In the genomic region with DNA sequence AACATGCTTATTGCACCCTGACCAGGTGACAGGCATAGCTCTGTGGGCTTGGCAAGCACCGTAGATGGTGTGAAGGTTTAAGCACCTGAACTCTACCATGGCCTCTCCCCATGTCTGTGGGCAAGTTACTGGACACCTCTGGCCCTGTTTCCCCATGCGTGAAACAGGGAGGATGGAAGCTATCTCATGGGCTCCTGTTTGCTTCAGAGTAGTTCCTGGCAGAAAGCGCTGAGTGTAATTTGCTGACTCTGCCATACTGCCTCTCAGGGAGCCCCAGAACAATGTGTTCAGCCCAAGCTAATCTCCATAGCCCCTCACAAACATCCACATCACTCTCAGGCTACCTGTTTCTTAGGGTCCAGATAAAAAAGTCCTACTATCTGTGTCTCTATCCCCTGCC, we compare ENCODE assay signal across 8 cellular contexts. TPM values are rescaled to one million over a fixed set of nuclear protein-coding genes. Genes with fewer than 3 reads are reported as not detected.
A peak's percentile ranks its signal among the peaks of the same experiment; 100 is the strongest.
DNase-seq lines count a peak whose midpoint lies in the region; ATAC-seq and TF ChIP-seq lines count a peak whose summit lies in the region.

No MANE protein-coding gene starts in this region.

- DNase-seq in activated naive CD4-positive, alpha-beta T cell (lab: John Stamatoyannopoulos, UW), result no peak
- DNase-seq in activated CD8-positive, alpha-beta memory T cell treated with anti-CD3 and anti-CD28 coated beads, Interleukin-2, amount 10 ng/mL, durations not matched to agents 7 days and 5 days, result peak; percentile 31
- DNase-seq in lower lobe of right lung (peak; percentile 24), tibial nerve (ENCODE audit: low spot score in 2 of 2) (no peak), SHP77 (lab: John Stamatoyannopoulos, UW) (no peak), H4 (ENCODE audit: low spot score) (no peak), psoas muscle (no peak)

- H3K9me3 Mint-ChIP-seq in activated naive CD4-positive, alpha-beta T cell treated with anti-CD3 and anti-CD28 coated beads, Interleukin-2, amount 50 U/mL, for 24 hours, result no peaks in the 10 kb centered on the region
- H3K9me3 Mint-ChIP-seq in activated CD8-positive, alpha-beta memory T cell treated with anti-CD3 and anti-CD28 coated beads, Interleukin-2, amount 10 ng/mL, durations not matched to agents 7 days and 5 days (ENCODE audit: low read depth), result no peaks in the 10 kb centered on the region

- no peak for ATAC-seq in activated CD8-positive, alpha-beta memory T cell treated with anti-CD3 and anti-CD28 coated beads, Interleukin-2, amount 10 ng/mL, durations not matched to agents 7 days and 5 days
- ATAC-seq in lower lobe of right lung, result no peak
- no peak for ATAC-seq in psoas muscle

- H3K27ac Mint-ChIP-seq in activated naive CD4-positive, alpha-beta T cell treated with anti-CD3 and anti-CD28 coated beads, Interleukin-2, amount 50 U/mL, for 24 hours, result peak overlapping the region; percentile 84
- H3K27ac Mint-ChIP-seq in activated CD8-positive, alpha-beta memory T cell treated with anti-CD3 and anti-CD28 coated beads, Interleukin-2, amount 10 ng/mL, durations not matched to agents 7 days and 5 days, result peak overlapping the region; percentile 88

- TF ChIP-seq CTCF in lower lobe of right lung (IDR thresholded peaks at IDR 0.05), result no peak
- TF ChIP-seq CTCF in tibial nerve (IDR thresholded peaks at IDR 0.05), result no peak
- TF ChIP-seq CTCF in psoas muscle (IDR thresholded peaks at IDR 0.05), result no peak

- intact Hi-C loops in lower lobe of right lung (cut with DNase I) (no loop called here), psoas muscle (cut with DNase I) (loop anchor here (1.0 to 10.0 kb wide), 5 partner anchors 58 to 445 kb away; a partner anchor contains a TSS)

- H3K27me3 ChIP-seq in lower lobe of right lung (ENCODE audit: low read depth) (no peaks in the 10 kb centered on the region), tibial nerve (no peaks in the 10 kb centered on the region), psoas muscle (ENCODE audit: insufficient read depth in 3 of 3, low read length in 2 of 3) (no peaks in the 10 kb centered on the region)

- H3K9me3 ChIP-seq in lower lobe of right lung (no peaks in the 10 kb centered on the region), tibial nerve (no peaks in the 10 kb centered on the region), psoas muscle (no peaks in the 10 kb centered on the region)

- H3K4me1 Mint-ChIP-seq in activated naive CD4-positive, alpha-beta T cell treated with anti-CD3 and anti-CD28 coated beads, Interleukin-2, amount 50 U/mL, for 24 hours, result peaks cover 49% of the 10 kb centered on the region
- peaks cover 47% of the 10 kb centered on the region for H3K4me1 Mint-ChIP-seq in activated CD8-positive, alpha-beta memory T cell treated with anti-CD3 and anti-CD28 coated beads, Interleukin-2, amount 10 ng/mL, durations not matched to agents 7 days and 5 days

- H3K36me3 ChIP-seq in lower lobe of right lung (peaks cover 46% of the 10 kb centered on the region), tibial nerve (peaks cover 0 to 37% (median 15%) of the 10 kb centered on the region in 3 donors), psoas muscle (ENCODE audit: insufficient read depth in 1 of 2, low read depth in 1 of 2) (peaks cover 0 to 37% of the 10 kb centered on the region in 2 donors)

- TF ChIP-seq POLR2A in tibial nerve (IDR thresholded peaks at IDR 0.05), result no peak

- H3K4me3 Mint-ChIP-seq in activated naive CD4-positive, alpha-beta T cell treated with anti-CD3 and anti-CD28 coated beads, Interleukin-2, amount 50 U/mL, for 24 hours, result peak overlapping the region; percentile 91
- no peak overlapping the region for H3K4me3 Mint-ChIP-seq in activated CD8-positive, alpha-beta memory T cell treated with anti-CD3 and anti-CD28 coated beads, Interleukin-2, amount 10 ng/mL, durations not matched to agents 7 days and 5 days

- H3K4me1 ChIP-seq in lower lobe of right lung (peaks cover 45% of the 10 kb centered on the region), tibial nerve (peaks cover 0 to 71% (median 44%) of the 10 kb centered on the region in 4 donors), psoas muscle (peaks cover 20% of the 10 kb centered on the region)

- H3K27ac ChIP-seq in lower lobe of right lung (no peak overlapping the region), tibial nerve (peak overlapping the region in 3 of 4 donors; percentile 23 to 96 (median 94)), psoas muscle (no peak overlapping the region)

- H3K27me3 Mint-ChIP-seq in activated naive CD4-positive, alpha-beta T cell treated with anti-CD3 and anti-CD28 coated beads, Interleukin-2, amount 50 U/mL, for 24 hours, result no peaks in the 10 kb centered on the region
- H3K27me3 Mint-ChIP-seq in activated CD8-positive, alpha-beta memory T cell treated with anti-CD3 and anti-CD28 coated beads, Interleukin-2, amount 10 ng/mL, durations not matched to agents 7 days and 5 days, result peaks cover 10% of the 10 kb centered on the region

- CTCF ChIA-PET in activated CD8-positive, alpha-beta memory T cell treated with anti-CD3 and anti-CD28 coated beads, Interleukin-2, amount 10 ng/mL, durations not matched to agents 7 days and 5 days (lab: Charles Lee), result interaction anchor here (0.6 to 5.8 kb wide), 64 partner anchors 8 to 659 kb away, joined by 3 to 171 read pairs (median 5); a partner anchor contains a TSS

- 81% methylated on average over 3 of the region's 3 CpGs for WGBS in tibial nerve, 2 donors
- WGBS in psoas muscle, 3 donors, result 87 to 89% (median 87%) methylated on average over 3 of the region's 3 CpGs

- H3K36me3 Mint-ChIP-seq in activated naive CD4-positive, alpha-beta T cell treated with anti-CD3 and anti-CD28 coated beads, Interleukin-2, amount 50 U/mL, for 24 hours, result peaks cover 6% of the 10 kb centered on the region
- peaks cover 11% of the 10 kb centered on the region for H3K36me3 Mint-ChIP-seq in activated CD8-positive, alpha-beta memory T cell treated with anti-CD3 and anti-CD28 coated beads, Interleukin-2, amount 10 ng/mL, durations not matched to agents 7 days and 5 days

- TF ChIP-seq EP300 in tibial nerve (IDR thresholded peaks at IDR 0.05), result no peak

- H3K4me3 ChIP-seq in lower lobe of right lung (no peak overlapping the region), tibial nerve (no peak overlapping the region), psoas muscle (no peak overlapping the region)

RNA-seq across cellular contexts. Expression of a gene that starts 2.4 kb away (rescaled TPM):
- 100 to 1,000 TPM in 1 of 2 experiments, 10 to 100 TPM in 1; 73.1 to 124 TPM for total RNA-seq in activated CD8-positive, alpha-beta memory T cell treated with anti-CD3 and anti-CD28 coated beads, Interleukin-2, amount 10 ng/mL, durations not matched to agents 7 days and 5 days
- total RNA-seq in lower lobe of right lung (54.7 TPM), tibial nerve (10 to 100 TPM; 50.0 to 78.0 (median 56.8) TPM), psoas muscle (10 to 100 TPM; 15.1 to 21.0 (median 17.4) TPM)
- total RNA-seq in H4 (2014; rRNA removed; shearing (Covaris generic)), result 19.6 and 21.5 TPM in 2 replicates
- 10 to 100 TPM in 1 of 3 donors, 1 to 10 TPM in 2; 5.2 to 17.1 (median 5.4) TPM for polyA plus RNA-seq in psoas muscle

RNA-seq across cellular contexts. Expression of a gene that starts 25.8 kb away (rescaled TPM):
- total RNA-seq in activated CD8-positive, alpha-beta memory T cell treated with anti-CD3 and anti-CD28 coated beads, Interleukin-2, amount 10 ng/mL, durations not matched to agents 7 days and 5 days, result 1 to 10 TPM in 1 of 2 experiments, under 1 TPM in 1; 0.96 to 2.4 TPM
- total RNA-seq in lower lobe of right lung (5.1 TPM), tibial nerve (10 to 100 TPM in 1 of 4 donors, 1 to 10 TPM in 3; 7.5 to 12.3 (median 8.4) TPM), psoas muscle (1 to 10 TPM in 1 of 4 donors, under 1 TPM in 3; 0.15 to 1.7 (median 0.61) TPM)
- 3.1 and 4.1 TPM in 2 replicates for total RNA-seq in H4 (2014; rRNA removed; shearing (Covaris generic))
- under 1 TPM; 0.35 to 0.53 (median 0.39) TPM for polyA plus RNA-seq in psoas muscle

Comparison
In these comparisons a context has a peak if more than half of its experiments do, and no peak if none do; other contexts are left out.
1. DNase-seq: peak in activated CD8-positive, alpha-beta memory T cell treated with anti-CD3 and anti-CD28 coated beads, Interleukin-2, amount 10 ng/mL, durations not matched to agents 7 days and 5 days (single experiment) and lower lobe of right lung (single experiment); none in activated naive CD4-positive, alpha-beta T cell (0 of 4), tibial nerve (0 of 2), SHP77 (0 of 2), H4 (single experiment) and psoas muscle (0 of 2).
2. H3K27ac ChIP-seq: peak in tibial nerve (3 of 4); none in lower lobe of right lung (single experiment) and psoas muscle (single experiment).